Comparison of ENCODE assay signal across 9 cellular contexts in the genomic region with DNA sequence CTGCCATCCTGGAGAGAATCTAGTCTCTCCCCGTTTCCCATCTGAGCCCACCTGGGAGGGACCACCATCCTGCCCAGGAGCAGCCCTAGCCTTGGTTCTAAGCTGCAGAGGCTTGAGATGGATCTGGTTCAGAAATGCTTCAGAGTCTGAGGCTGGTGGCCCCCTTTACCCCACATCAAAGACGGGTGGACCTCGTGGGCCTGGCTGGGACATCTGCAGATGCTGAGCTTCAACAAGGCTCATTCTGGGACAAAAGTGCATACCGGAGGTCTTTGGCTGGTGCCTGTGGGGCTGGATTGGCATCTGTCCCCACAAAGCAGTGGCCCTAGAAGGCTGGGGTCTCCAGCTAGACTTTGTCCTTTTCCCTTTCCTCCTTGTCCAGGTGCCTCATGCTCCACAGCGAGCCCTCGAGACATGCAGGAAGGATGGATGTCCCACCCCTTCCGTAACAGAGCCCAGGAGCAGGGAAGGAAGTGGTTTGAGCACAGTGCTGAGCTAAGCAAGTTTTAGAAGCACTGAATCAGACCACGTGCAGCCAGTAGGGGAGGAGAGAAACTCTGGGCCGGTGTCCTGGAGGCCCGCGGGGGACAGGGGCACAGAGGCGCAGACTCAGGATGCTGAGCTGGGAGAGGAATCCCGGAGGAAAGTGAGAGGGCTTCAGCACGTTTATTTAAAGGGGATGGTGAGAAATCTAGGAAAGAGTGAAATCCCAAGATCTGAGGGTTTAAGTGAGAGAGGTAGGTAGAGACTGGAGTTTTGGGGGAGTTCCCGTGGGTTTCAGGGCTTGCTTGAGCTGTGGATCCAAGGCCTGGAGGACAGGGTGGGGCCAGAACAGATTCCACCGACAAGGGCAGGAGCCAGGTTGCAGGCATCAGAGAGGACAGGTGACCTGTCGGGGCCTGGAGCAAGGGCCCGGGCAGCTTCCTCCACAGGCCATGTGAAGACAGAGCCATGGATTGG. TPM values are rescaled to one million over a fixed set of nuclear protein-coding genes. Genes with fewer than 3 reads are reported as not detected.
DNase-seq lines count a peak whose midpoint lies in the region; ATAC-seq, FAIRE-seq and TF ChIP-seq lines count a peak whose summit lies in the region.
"Had no signal": no experiment of that assay in that cellular context is flagged by ENCODE, and none has a peak within 500 bp of the region (broad histone marks: within the 10 kb centered on the region; RNA-seq: fewer than 3 reads in every experiment).

No MANE protein-coding gene starts in this region.

- ATAC-seq in HG03064 (IDR thresholded peaks at IDR 0.05; ENCODE audit: low read depth, unreplicated experiment) (peak; percentile 29), HG02938 (IDR thresholded peaks at IDR 0.05; ENCODE audit: unreplicated experiment) (no peak)
- peak; percentile 70 to 72 for ATAC-seq in activated T-cell treated with anti-CD3 and anti-CD28 coated beads, Interleukin-2, amount 50 U/mL, for 4 hours

- no peaks in the 10 kb centered on the region for H3K9me3 ChIP-seq in mucosa of rectum (ENCODE audit: control insufficient read depth in 2 of 2, low read length in 2 of 2)

- peak overlapping the region; percentile 5 to 43 for H3K27ac ChIP-seq in mucosa of rectum (ENCODE audit: low read depth in 2 of 2, low read length in 2 of 2)
- H3K27ac ChIP-seq: epithelial cell of prostate had no signal

- in situ Hi-C loops in GM13977 (cut with MboI; ENCODE audit: low pct_unique_long_range_greater_than_20kb, low sequenced_read_pairs, unreplicated experiment), result no loop called here

- peaks cover 21% of the 10 kb centered on the region for H3K4me1 Mint-ChIP-seq in activated T-cell treated with anti-CD3 and anti-CD28 coated beads, Interleukin-2, amount 50 U/mL, for 4 hours (ENCODE audit: low read depth)

- no peaks in the 10 kb centered on the region for H3K9me3 Mint-ChIP-seq in activated T-cell treated with anti-CD3 and anti-CD28 coated beads, Interleukin-2, amount 50 U/mL, for 4 hours

- peaks cover 2% of the 10 kb centered on the region for H3K36me3 Mint-ChIP-seq in activated T-cell treated with anti-CD3 and anti-CD28 coated beads, Interleukin-2, amount 50 U/mL, for 4 hours (ENCODE audit: insufficient read depth)

- H3K4me3 Mint-ChIP-seq in activated T-cell treated with anti-CD3 and anti-CD28 coated beads, Interleukin-2, amount 50 U/mL, for 4 hours, result peak overlapping the region; percentile 73

- no peak for FAIRE-seq in frontal cortex (lab: Jason Lieb, UNC)

- H3K4me3 ChIP-seq in mucosa of rectum (ENCODE audit: low read length in 2 of 2) (peak overlapping the region in 1 of 2 donors; percentile 48), foreskin fibroblast (ENCODE audit: low read depth in 1 of 2, low read length in 2 of 2) (no peak overlapping the region)

- TF ChIP-seq CTCF in GM13977 (IDR thresholded peaks at IDR 0.05; ENCODE audit: extremely low read depth, insufficient read depth, missing control alignments) (no peak), foreskin fibroblast (IDR thresholded peaks at IDR 0.05; ENCODE audit: low read depth, low read length) (no peak)

- peaks cover 6 to 14% of the 10 kb centered on the region in 2 donors for H3K4me1 ChIP-seq in mucosa of rectum (ENCODE audit: control insufficient read depth in 2 of 2, insufficient read depth in 2 of 2, low read length in 2 of 2)

- no peaks in the 10 kb centered on the region for H3K27me3 ChIP-seq in mucosa of rectum (ENCODE audit: control insufficient read depth in 2 of 2, insufficient read depth in 2 of 2, low read length in 2 of 2)

- DNase-seq in GM13977 (ENCODE audit: low spot score), result peak; percentile 70
- no peak for DNase-seq in activated T-cell treated with anti-CD3 and anti-CD28 coated beads, Interleukin-2, amount 50 U/mL, for 4 hours
- DNase-seq in SHP77 treated with DMSO at 0.1 percent for 48 hours (lab: John Stamatoyannopoulos, UW), result no peak
- DNase-seq in frontal cortex (ENCODE audit: low spot score in 2 of 2), result no peak
- no peak for DNase-seq in foreskin fibroblast

- peaks cover 7% of the 10 kb centered on the region for H3K27me3 Mint-ChIP-seq in activated T-cell treated with anti-CD3 and anti-CD28 coated beads, Interleukin-2, amount 50 U/mL, for 4 hours (ENCODE audit: low read depth)

- no peak overlapping the region for H3K9ac ChIP-seq in mucosa of rectum (ENCODE audit: low read depth in 1 of 2, low read length in 2 of 2)

- no peaks in the 10 kb centered on the region for H3K36me3 ChIP-seq in mucosa of rectum (ENCODE audit: control insufficient read depth in 2 of 2, insufficient read depth in 2 of 2, low read length in 2 of 2)

RNA-seq across cellular contexts. Expression of a gene that starts 4.6 kb away (rescaled TPM):
- total RNA-seq in activated T-cell treated with anti-CD3 and anti-CD28 coated beads, Interleukin-2, amount 50 U/mL, for 4 hours, result 10 to 100 TPM in 1 of 3 donors, 1 to 10 TPM in 2; 4.2 to 15.4 (median 8.4) TPM
- total RNA-seq in frontal cortex, result 1.2 TPM

RNA-seq across cellular contexts. Expression of a gene that starts 22.6 kb away (rescaled TPM):
- under 1 TPM; 0.10 to 0.40 (median 0.27) TPM for total RNA-seq in activated T-cell treated with anti-CD3 and anti-CD28 coated beads, Interleukin-2, amount 50 U/mL, for 4 hours
- total RNA-seq in frontal cortex, result 0.41 TPM
